ENCODE assay signal across 13 cellular contexts in genomic region chr3:138468886-138469285, GRCh38. TPM values are rescaled to one million over a fixed set of nuclear protein-coding genes. Genes with fewer than 3 reads are reported as not detected.
DNase-seq lines count a peak whose midpoint lies in the region; ATAC-seq and TF ChIP-seq lines count a peak whose summit lies in the region.
"Had no signal": no experiment of that assay in that cellular context is flagged by ENCODE, and none has a peak within 500 bp of the region (broad histone marks: within the 10 kb centered on the region; RNA-seq: fewer than 3 reads in every experiment).

No MANE protein-coding gene starts in this region.

- H3K4me3 ChIP-seq in AG10803 (ENCODE audit: low read length) (no peak overlapping the region), mucosa of descending colon (no peak overlapping the region), H7 (ENCODE audit: insufficient read depth, low read depth, low read length) (no peak overlapping the region)

- no peaks in the 10 kb centered on the region for H3K9me3 Mint-ChIP-seq in HFFc6
- H3K9me3 Mint-ChIP-seq: activated naive CD4-positive, alpha-beta T cell treated with anti-CD3 and anti-CD28 coated beads for 36 hours had no signal

- H3K27me3 Mint-ChIP-seq in HFFc6 (ENCODE audit: insufficient read depth) (peaks cover 11% of the 10 kb centered on the region), T-helper 17 cell (peaks cover 23% of the 10 kb centered on the region)

- no peaks in the 10 kb centered on the region for H3K36me3 ChIP-seq in mucosa of descending colon (ENCODE audit: low read depth)
- peaks cover 2% of the 10 kb centered on the region for H3K36me3 ChIP-seq in H7 (replicated peaks; ENCODE audit: control insufficient read depth, insufficient read depth, low read length)

- intact Hi-C loops in mucosa of descending colon (cut with DNase I, micrococcal nuclease): no loop called here

- ATAC-seq in mucosa of descending colon: peak; percentile 5
- no peak for ATAC-seq in GM21529 (IDR thresholded peaks at IDR 0.05; ENCODE audit: unreplicated experiment)
- ATAC-seq in T-helper 17 cell: no peak

- no peaks in the 10 kb centered on the region for H3K36me3 Mint-ChIP-seq in HFFc6 (ENCODE audit: low read depth)
- H3K36me3 Mint-ChIP-seq in T-helper 17 cell (ENCODE audit: low read depth): no peaks in the 10 kb centered on the region

- H3K27ac Mint-ChIP-seq in HFFc6 (peak overlapping the region; percentile 40), T-helper 17 cell (no peak overlapping the region)
- H3K27ac Mint-ChIP-seq: activated naive CD4-positive, alpha-beta T cell treated with anti-CD3 and anti-CD28 coated beads for 36 hours had no signal

- H3K4me3 Mint-ChIP-seq in HFFc6: no peak overlapping the region
- no peak overlapping the region for H3K4me3 Mint-ChIP-seq in T-helper 17 cell
- H3K4me3 Mint-ChIP-seq: activated naive CD4-positive, alpha-beta T cell treated with anti-CD3 and anti-CD28 coated beads for 36 hours had no signal

- TF ChIP-seq CTCF in AG10803 (conservative IDR thresholded peaks at IDR 0.05; ENCODE audit: low read length) (no peak), HFFc6 (IDR thresholded peaks at IDR 0.05) (no peak), mucosa of descending colon (IDR thresholded peaks at IDR 0.05) (no peak)

- no peaks in the 10 kb centered on the region for H3K27me3 ChIP-seq in H7 (ENCODE audit: control insufficient read depth, insufficient read depth, low read length)

- H3K9me3 ChIP-seq in mucosa of descending colon (no peaks in the 10 kb centered on the region), T-helper 17 cell (ENCODE audit: control insufficient read depth, low read length, poor library complexity, severe bottlenecking) (no peaks in the 10 kb centered on the region)

- peaks cover 24% of the 10 kb centered on the region for H3K4me1 Mint-ChIP-seq in HFFc6 (ENCODE audit: low read depth)
- H3K4me1 Mint-ChIP-seq in T-helper 17 cell: no peaks in the 10 kb centered on the region

- no peaks in the 10 kb centered on the region for H3K4me1 ChIP-seq in mucosa of descending colon (ENCODE audit: low read depth)

- DNase-seq in AG10803 (ENCODE audit: low read depth) (peak; percentile 22), HFFc6 (peak; percentile 87), epidermal melanocyte (ENCODE audit: insufficient read length, low spot score) (peak; percentile 34), mucosa of descending colon (no peak), T-helper 17 cell (no peak), NCI-H128 (lab: John Stamatoyannopoulos, UW; ENCODE audit: unreplicated experiment) (no peak), H7 (no peak)
- DNase-seq: activated naive CD4-positive, alpha-beta T cell treated with anti-CD3 and anti-CD28 coated beads for 36 hours; NCI-H1105 treated with DMSO at 0.1 percent for 48 hours; NCI-H510A treated with DMSO at 0.1 percent for 48 hours; RPMI8226; stimulated activated CD4-positive, alpha-beta T cell treated with anti-CD3 and anti-CD28 coated beads, Interleukin-15, amount 100 ng/mL, for 24 hours had no signal

RNA-seq across cellular contexts. Expression of gene ESYT3, which starts 34.5 kb away (rescaled TPM):
- under 1 TPM in 2 of 6 experiments, not detected in 4; 0.05 to 0.09 TPM for total RNA-seq in HFFc6 (2021; fragmentation: NEBNext Ultra II Directional; extraction: Animal tissue kit (Norgen Biotek cat#: 25700))
- total RNA-seq in mucosa of descending colon: 10 to 100 TPM in 1 of 3 donors, 1 to 10 TPM in 1, under 1 TPM in 1; 0.70 to 15.1 (median 1.0) TPM
- total RNA-seq in T-helper 17 cell: under 1 TPM in 1 of 2 donors, not detected in 1; 0.40 TPM
- 5.6 and 10.9 TPM in 2 replicates for total RNA-seq in H7 (2014; rRNA removed; shearing (Covaris generic))

Comparison
In these comparisons a context has a peak if more than half of its experiments do, and no peak if none do; other contexts are left out.
1. DNase-seq: peak in AG10803 (single experiment), HFFc6 (single experiment) and epidermal melanocyte (single experiment); none in mucosa of descending colon (0 of 3), T-helper 17 cell (0 of 3), NCI-H128 (single experiment) and H7 (single experiment).